Comparison of ENCODE assay signal across 1 cellular context in genomic region chr22:23161029-23161428, GRCh38.
TF ChIP-seq lines count a peak whose summit lies in the region.

No MANE protein-coding gene starts in this region.

TF ChIP-seq in HepG2, 621 proteins besides CTCF, POLR2A, EP300 and RAD21:
- TF ChIP-seq GATAD2A (CRISPR knock-in tag; IDR thresholded peaks at IDR 0.05) (no peak), TEAD3 (CRISPR knock-in tag; optimal IDR thresholded peaks at IDR 0.05; ENCODE audit: borderline replicate concordance) (peak; percentile 12), MNT (IDR thresholded peaks at IDR 0.05) (peak; percentile 51)
